In genomic region chr4:173192375-173193162, GRCh38 we compare ENCODE assay signal across 11 cellular contexts. TPM values are rescaled to one million over a fixed set of nuclear protein-coding genes. Genes with fewer than 3 reads are reported as not detected.
DNase-seq lines count a peak whose midpoint lies in the region; ATAC-seq and TF ChIP-seq lines count a peak whose summit lies in the region.
"Had no signal": no experiment of that assay in that cellular context is flagged by ENCODE, and none has a peak within 500 bp of the region (broad histone marks: within the 10 kb centered on the region; RNA-seq: fewer than 3 reads in every experiment).

No MANE protein-coding gene starts in this region.

- intact Hi-C loops in Panc1 (cut with micrococcal nuclease; ENCODE audit: unreplicated experiment): loop anchor here (5.0 kb wide), 1 partner anchor 65 kb away; no protein-coding TSS in a partner anchor

- DNase-seq in COLO668 (lab: John Stamatoyannopoulos, UW; ENCODE audit: unreplicated experiment): peak; percentile 19
- no peak for DNase-seq in Panc1 (ENCODE audit: low read depth, low spot score)
- no peak for DNase-seq in fibroblast of pulmonary artery (ENCODE audit: low read depth)
- no peak for DNase-seq in DMS79 (lab: John Stamatoyannopoulos, UW)
- DNase-seq in NK-92 treated with Interleukin-12 subunit alpha and Interleukin-12 subunit beta, amount 100 ng/mL, for 24 hours (lab: John Stamatoyannopoulos, UW): no peak
- DNase-seq: heart right ventricle, mesenchymal stem cell, NCI-H510A treated with DMSO at 0.1 percent for 48 hours, right lobe of liver had no signal

- no peaks in the 10 kb centered on the region for H3K27me3 ChIP-seq in Panc1 (ENCODE audit: control insufficient read depth, insufficient read depth, low read length)
- H3K27me3 ChIP-seq: heart right ventricle, right lobe of liver had no signal

- peak; percentile 46; the same call in 2 of the 3 replicates for TF ChIP-seq CTCF in GM12872 (IDR thresholded peaks at IDR 0.05; ENCODE audit: insufficient read depth, low read depth, low read length)
- peak; percentile 69 for TF ChIP-seq CTCF in Panc1 (IDR thresholded peaks at IDR 0.05)
- peak; percentile 2 for TF ChIP-seq CTCF in fibroblast of pulmonary artery (IDR thresholded peaks at IDR 0.05; ENCODE audit: low read length, missing control alignments)

- in situ Hi-C loops in Panc1 (cut with HindIII; ENCODE audit: low pct_unique_long_range_greater_than_20kb, low sequenced_read_pairs): no loop called here

- POLR2A ChIA-PET in Panc1 (lab: Charles Lee): interaction anchor here (0.5 to 0.6 kb wide), 2 partner anchors 10 to 26 kb away, joined by 3 read pairs; no protein-coding TSS in a partner anchor

- H3K4me3 ChIP-seq in Panc1 (ENCODE audit: low read depth in 2 of 2, low read length in 2 of 2): peak overlapping the region in 1 of 2 experiments; percentile 25; a peak in 2 of 4 replicates
- H3K4me3 ChIP-seq in fibroblast of pulmonary artery (replicated peaks; ENCODE audit: low read depth, low read length): no peak overlapping the region
- H3K4me3 ChIP-seq: heart right ventricle, right lobe of liver had no signal

- H3K9me3 ChIP-seq in Panc1 (ENCODE audit: control insufficient read depth, insufficient read depth, low read depth, low read length): no peaks in the 10 kb centered on the region
- H3K9me3 ChIP-seq: heart right ventricle, right lobe of liver had no signal

- BruUV-seq in Panc1 (replicated peaks; lab: Mats Ljungman, UMichigan): no TSS peak

- CTCF ChIA-PET in Panc1 (lab: Charles Lee): no interaction called here

- peak overlapping the region; percentile 99 for H3K27ac ChIP-seq in Panc1 (ENCODE audit: low read length)
- H3K27ac ChIP-seq: heart right ventricle, right lobe of liver had no signal

- H3K4me1 ChIP-seq in Panc1 (ENCODE audit: control insufficient read depth, insufficient read depth, low read length): peaks cover 93% of the 10 kb centered on the region
- H3K4me1 ChIP-seq: right lobe of liver had no signal

- ATAC-seq in Panc1 (peak; percentile 56), HG03469 (IDR thresholded peaks at IDR 0.05; ENCODE audit: unreplicated experiment) (no peak)
- ATAC-seq: heart right ventricle, right lobe of liver had no signal

- no peaks in the 10 kb centered on the region for H3K36me3 ChIP-seq in Panc1 (ENCODE audit: control insufficient read depth, insufficient read depth, low read length)
- H3K36me3 ChIP-seq: heart right ventricle, right lobe of liver had no signal

RNA-seq across cellular contexts. Expression of gene GALNT7, which starts 24.0 kb away (rescaled TPM):
- 156 TPM for total RNA-seq in Panc1 (2021; ENCODE audit: unreplicated experiment)
- 83.0 TPM for polyA plus RNA-seq in Panc1 (2012; ENCODE audit: insufficient read length)

Comparison
In these comparisons a context has a peak if more than half of its experiments do, and no peak if none do; other contexts are left out.
1. CTCF ChIP-seq: peak in every context shown above with its lines; median percentile 69 in Panc1; 46 in GM12872; 2 in fibroblast of pulmonary artery.